In genomic region chr10:110138197-110138812, GRCh38 we compare ENCODE assay signal across 9 cellular contexts.
DNase-seq lines count a peak whose midpoint lies in the region; ATAC-seq and FAIRE-seq lines count a peak whose summit lies in the region.
"Had no signal": no experiment of that assay in that cellular context is flagged by ENCODE, and none has a peak within 500 bp of the region (broad histone marks: within the 10 kb centered on the region; RNA-seq: fewer than 3 reads in every experiment).

No MANE protein-coding gene starts in this region.

- H3K27ac Mint-ChIP-seq in effector memory CD8-positive, alpha-beta T cell = no peak overlapping the region

- H3K56ac ChIP-seq in mesendoderm (ENCODE audit: low read length) = no peak overlapping the region

- H3K27me3 Mint-ChIP-seq in effector memory CD8-positive, alpha-beta T cell = no peaks in the 10 kb centered on the region

- intact Hi-C loops in posterior cingulate gyrus (cut with DNase I) = loop anchor here (2.0 to 10.0 kb wide), 5 partner anchors 69 to 409 kb away; partner anchors contain the start of genes ADD3 and MXI1

- H3K79me2 ChIP-seq in mesendoderm (ENCODE audit: control insufficient read depth, insufficient read depth, low read length) = no peaks in the 10 kb centered on the region

- H4K5ac ChIP-seq in mesendoderm (ENCODE audit: low read length) = no peak overlapping the region

- H3K4me1 Mint-ChIP-seq in effector memory CD8-positive, alpha-beta T cell (ENCODE audit: low read depth in 2 of 2) = peaks cover 21 to 26% of the 10 kb centered on the region in 2 donors

- peak; percentile 57 for ATAC-seq in effector memory CD8-positive, alpha-beta T cell (replicated peaks)

- DNase-seq in COLO829 (ENCODE audit: low spot score) (peak; percentile 40), GM19238 (ENCODE audit: insufficient read length, low spot score) (peak; percentile 27), RCC 7860 (ENCODE audit: low spot score) (peak; percentile 37), mesendoderm (peak; percentile 77), posterior cingulate gyrus (no peak)
- peak; percentile 66 for DNase-seq in Jurkat, Clone E6-1 (ENCODE audit: low read depth, low spot score)
- no peak for DNase-seq in effector memory CD8-positive, alpha-beta T cell
- DNase-seq in stimulated activated CD4-positive, alpha-beta T cell treated with anti-CD3 and anti-CD28 coated beads, Interleukin-4, amount 100 ng/mL, for 4 hours = no peak

- no peak overlapping the region for H3K9ac ChIP-seq in mesendoderm (ENCODE audit: low read length)

- no peaks in the 10 kb centered on the region for H3K9me3 Mint-ChIP-seq in effector memory CD8-positive, alpha-beta T cell

- H4K8ac ChIP-seq in mesendoderm (ENCODE audit: low read depth, low read length) = no peak overlapping the region

- no peak overlapping the region for H3K27ac ChIP-seq in mesendoderm (ENCODE audit: low read depth, low read length)
- H3K27ac ChIP-seq: SJSA1 had no signal

- no peak overlapping the region for H3K4me2 ChIP-seq in mesendoderm (ENCODE audit: low read length)

- H3K23ac ChIP-seq in mesendoderm (ENCODE audit: low read length) = no peak overlapping the region

- H3K18ac ChIP-seq in mesendoderm (ENCODE audit: low read length) = no peak overlapping the region

- H3K36me3 Mint-ChIP-seq in effector memory CD8-positive, alpha-beta T cell (ENCODE audit: insufficient read depth) = peaks cover 21% of the 10 kb centered on the region

- H3K27me3 ChIP-seq in mesendoderm (ENCODE audit: insufficient read depth, low read length, poor library complexity) = no peaks in the 10 kb centered on the region
- H3K27me3 ChIP-seq: SJSA1 had no signal

- no peaks in the 10 kb centered on the region for H3K4me1 ChIP-seq in mesendoderm (ENCODE audit: control insufficient read depth, low read depth, low read length)

- no peak overlapping the region for H3K4me3 Mint-ChIP-seq in effector memory CD8-positive, alpha-beta T cell

- no peak overlapping the region for H3K4ac ChIP-seq in mesendoderm (ENCODE audit: low read depth, low read length)

- WGBS in mesendoderm (ENCODE audit: extremely low coverage, insufficient coverage, low lambda C conversion rate) = no CpG with 5 or more reads among the region's 5 CpGs

- H2BK120ac ChIP-seq in mesendoderm (ENCODE audit: low read depth, low read length) = no peak overlapping the region

- H3K36me3 ChIP-seq in mesendoderm (ENCODE audit: control insufficient read depth, insufficient read depth, low read length) = no peaks in the 10 kb centered on the region

- H3K79me1 ChIP-seq in mesendoderm (ENCODE audit: low read length) = no peaks in the 10 kb centered on the region

- no peak overlapping the region for H3K4me3 ChIP-seq in Jurkat, Clone E6-1 (ENCODE audit: low read length)
- no peak overlapping the region for H3K4me3 ChIP-seq in mesendoderm (ENCODE audit: low read length)
- H3K4me3 ChIP-seq: SJSA1 had no signal

- no peak overlapping the region for H2AK5ac ChIP-seq in mesendoderm (ENCODE audit: low read length)

- H2BK15ac ChIP-seq in mesendoderm (replicated peaks; ENCODE audit: low read depth) = no peak overlapping the region

- H2BK5ac ChIP-seq in mesendoderm (ENCODE audit: low read length) = no peak overlapping the region

- peak; percentile 70 for FAIRE-seq in RCC 7860 (lab: Jason Lieb, UNC)

Comparison
In these comparisons a context has a peak if more than half of its experiments do, and no peak if none do; other contexts are left out.
1. DNase-seq: peak in COLO829 (single experiment), GM19238 (single experiment), Jurkat, Clone E6-1 (single experiment), RCC 7860 (single experiment) and mesendoderm (single experiment); none in effector memory CD8-positive, alpha-beta T cell (0 of 3), stimulated activated CD4-positive, alpha-beta T cell treated with anti-CD3 and anti-CD28 coated beads, Interleukin-4, amount 100 ng/mL, for 4 hours (0 of 2) and posterior cingulate gyrus (0 of 10).